ENCODE assay signal across 8 cellular contexts in the genomic region with DNA sequence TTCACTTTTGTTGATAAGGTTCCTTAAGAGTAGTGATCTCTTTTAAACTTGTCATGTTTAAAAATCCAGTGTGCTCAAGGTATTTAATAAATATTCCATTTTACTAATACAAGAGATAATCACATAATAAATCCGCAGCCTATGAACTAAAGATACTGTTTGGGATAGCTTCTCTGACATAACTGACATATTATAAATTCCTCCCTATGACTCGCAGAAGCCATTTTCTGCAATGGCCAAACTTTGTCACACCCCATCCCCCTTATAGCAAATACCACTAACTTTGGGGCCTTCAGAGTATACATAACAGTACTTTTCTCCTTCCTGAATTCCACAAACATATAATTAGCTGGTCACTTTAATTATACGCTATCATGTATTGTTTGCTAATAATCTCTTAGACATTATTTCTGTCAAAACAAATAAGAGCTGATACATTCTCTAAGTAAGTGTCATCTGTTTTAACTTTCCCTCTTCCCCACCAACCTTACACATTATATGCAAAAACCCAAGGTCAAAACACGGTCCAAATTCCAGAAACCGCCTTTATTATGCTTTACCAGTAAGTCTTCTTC. TPM values are rescaled to one million over a fixed set of nuclear protein-coding genes. Genes with fewer than 3 reads are reported as not detected.
DNase-seq lines count a peak whose midpoint lies in the region; ATAC-seq and TF ChIP-seq lines count a peak whose summit lies in the region.

No MANE protein-coding gene starts in this region.

- H3K9me3 Mint-ChIP-seq in H9: no peaks in the 10 kb centered on the region
- no peaks in the 10 kb centered on the region for H3K9me3 Mint-ChIP-seq in activated T-helper 1 cell treated with anti-CD3 and anti-CD28 coated beads, Interleukin-12 subunit alpha, Interleukin-12 subunit beta, Interleukin-2, Interleukin-4 antibody, amounts not matched to agents 30 ng/mL and 10 ng/mL and 1 ng/mL, durations not matched to agents 14 hours and 24 hours and 36 hours

- no peaks in the 10 kb centered on the region for H4K20me1 ChIP-seq in H9 (ENCODE audit: control insufficient read depth, insufficient read depth, insufficient read length)

- no peak overlapping the region for H2BK20ac ChIP-seq in H9 (ENCODE audit: low read depth, low read length, poor library complexity, severe bottlenecking)

- H3K23me2 ChIP-seq in H9 (ENCODE audit: insufficient read length, low read depth, low read length, poor library complexity, severe bottlenecking): peaks cover 2% of the 10 kb centered on the region

- TSS peak; percentile 60 for BruUV-seq in A673 (replicated peaks; lab: Mats Ljungman, UMichigan)

- H3K27ac Mint-ChIP-seq in H9: no peak overlapping the region; a peak in 1 of 7 replicates
- peak overlapping the region; percentile 100 for H3K27ac Mint-ChIP-seq in activated T-helper 1 cell treated with anti-CD3 and anti-CD28 coated beads, Interleukin-12 subunit alpha, Interleukin-12 subunit beta, Interleukin-2, Interleukin-4 antibody, amounts not matched to agents 30 ng/mL and 10 ng/mL and 1 ng/mL, durations not matched to agents 14 hours and 24 hours and 36 hours

- in situ Hi-C loops in GM13976 (cut with MboI; ENCODE audit: low sequenced_read_pairs, unreplicated experiment): no loop called here

- WGBS in H9 (ENCODE audit: extremely low coverage, insufficient read length, low lambda C conversion rate): no CpG with 5 or more reads among the region's 5 CpGs

- TF ChIP-seq CTCF in A673 (conservative IDR thresholded peaks at IDR 0.05; ENCODE audit: low read depth, low read length) (no peak), H9 (conservative IDR thresholded peaks at IDR 0.05) (no peak), upper lobe of right lung (IDR thresholded peaks at IDR 0.05) (no peak), GM13976 (IDR thresholded peaks at IDR 0.05; ENCODE audit: borderline replicate concordance, control extremely low read depth, extremely low read depth, insufficient read depth, missing control alignments) (no peak)

- H3K79me1 ChIP-seq in H9 (ENCODE audit: insufficient read depth, low read depth, low read length, poor library complexity, severe bottlenecking): no peaks in the 10 kb centered on the region

- H3K18ac ChIP-seq in H9 (ENCODE audit: insufficient read length, low read depth, low read length): no peak overlapping the region

- H4K91ac ChIP-seq in H9 (ENCODE audit: insufficient read length, low read depth, low read length): no peak overlapping the region

- no peaks in the 10 kb centered on the region for H3K27me3 Mint-ChIP-seq in H9 (ENCODE audit: low read depth)
- H3K27me3 Mint-ChIP-seq in activated T-helper 1 cell treated with anti-CD3 and anti-CD28 coated beads, Interleukin-12 subunit alpha, Interleukin-12 subunit beta, Interleukin-2, Interleukin-4 antibody, amounts not matched to agents 30 ng/mL and 10 ng/mL and 1 ng/mL, durations not matched to agents 14 hours and 24 hours and 36 hours (ENCODE audit: insufficient read depth): no peaks in the 10 kb centered on the region

- H3K4me3 Mint-ChIP-seq in H9: peak overlapping the region; percentile 97 to 98
- peak overlapping the region; percentile 97 for H3K4me3 Mint-ChIP-seq in activated T-helper 1 cell treated with anti-CD3 and anti-CD28 coated beads, Interleukin-12 subunit alpha, Interleukin-12 subunit beta, Interleukin-2, Interleukin-4 antibody, amounts not matched to agents 30 ng/mL and 10 ng/mL and 1 ng/mL, durations not matched to agents 14 hours and 24 hours and 36 hours

- POLR2A ChIA-PET in A673 (lab: Charles Lee; ENCODE audit: low non-redundant PET): no interaction called here

- H3K23ac ChIP-seq in H9 (ENCODE audit: insufficient read length, low read depth, low read length): no peak overlapping the region

- H3K56ac ChIP-seq in H9 (ENCODE audit: insufficient read length, low read depth, low read length): no peak overlapping the region

- no peak overlapping the region for H4K5ac ChIP-seq in H9 (ENCODE audit: insufficient read length, low read depth, low read length)

- no peak overlapping the region for H2BK12ac ChIP-seq in H9 (ENCODE audit: insufficient read length, low read depth, low read length)

- peaks cover 14% of the 10 kb centered on the region in 2 experiments for H3K4me1 Mint-ChIP-seq in H9
- peaks cover 34% of the 10 kb centered on the region for H3K4me1 Mint-ChIP-seq in activated T-helper 1 cell treated with anti-CD3 and anti-CD28 coated beads, Interleukin-12 subunit alpha, Interleukin-12 subunit beta, Interleukin-2, Interleukin-4 antibody, amounts not matched to agents 30 ng/mL and 10 ng/mL and 1 ng/mL, durations not matched to agents 14 hours and 24 hours and 36 hours (ENCODE audit: low read depth)

- H3K4me3 ChIP-seq in A673 (ENCODE audit: low read depth, low read length, poor library complexity, severe bottlenecking) (peak overlapping the region; percentile 83), upper lobe of right lung (peak overlapping the region; percentile 82)

- peak; percentile 14 for DNase-seq in A673 (ENCODE audit: low spot score)
- DNase-seq in H9: no peak
- no peak for DNase-seq in activated T-helper 1 cell treated with anti-CD3 and anti-CD28 coated beads, Interleukin-12 subunit alpha, Interleukin-12 subunit beta, Interleukin-2, Interleukin-4 antibody, amounts not matched to agents 30 ng/mL and 10 ng/mL and 1 ng/mL, durations not matched to agents 14 hours and 24 hours and 36 hours (ENCODE audit: low spot score)
- DNase-seq in kidney tubule cell (ENCODE audit: low spot score): peak; percentile 59
- no peak for DNase-seq in upper lobe of right lung
- no peak for DNase-seq in middle frontal gyrus (ENCODE audit: extremely low spot score, low spot score)
- DNase-seq in GM13976 (ENCODE audit: low spot score): no peak
- DNase-seq in SKM-1 treated with dmso at 0.1 percent for 144 hours (lab: John Stamatoyannopoulos, UW; ENCODE audit: unreplicated experiment): no peak

- no peaks in the 10 kb centered on the region for H3K27me3 ChIP-seq in A673 (replicated peaks; ENCODE audit: insufficient read depth, low read depth, low read length, poor library complexity)
- H3K27me3 ChIP-seq in H9 (ENCODE audit: insufficient read depth, low read length): no peaks in the 10 kb centered on the region
- no peaks in the 10 kb centered on the region for H3K27me3 ChIP-seq in upper lobe of right lung

- CTCF ChIA-PET in A673 (lab: Charles Lee): interaction anchor here (0.8 kb wide), 1 partner anchor 377 kb away, joined by 3 read pairs; no protein-coding TSS in a partner anchor

- peak overlapping the region; percentile 79 for H3K9ac ChIP-seq in H9 (ENCODE audit: extremely low read depth, insufficient read length, low read length)

- no peak overlapping the region for H4K8ac ChIP-seq in H9 (replicated peaks; ENCODE audit: insufficient read length, low read depth, low read length)

- H3K27ac ChIP-seq in A673 (ENCODE audit: low read depth, low read length, poor library complexity, severe bottlenecking) (peak overlapping the region; percentile 94), H9 (ENCODE audit: insufficient read length, low read depth, low read length) (no peak overlapping the region), upper lobe of right lung (peak overlapping the region; percentile 99)

- H3K36me3 Mint-ChIP-seq in H9 (ENCODE audit: insufficient read depth in 1 of 3, low read depth in 3 of 3): peaks cover 0 to 4% (median 2%) of the 10 kb centered on the region in 3 experiments; a peak in 2 of 7 replicates
- peaks cover 5% of the 10 kb centered on the region for H3K36me3 Mint-ChIP-seq in activated T-helper 1 cell treated with anti-CD3 and anti-CD28 coated beads, Interleukin-12 subunit alpha, Interleukin-12 subunit beta, Interleukin-2, Interleukin-4 antibody, amounts not matched to agents 30 ng/mL and 10 ng/mL and 1 ng/mL, durations not matched to agents 14 hours and 24 hours and 36 hours (ENCODE audit: low read depth)

- H2BK120ac ChIP-seq in H9 (ENCODE audit: low read depth, low read length, poor library complexity, severe bottlenecking): no peak overlapping the region

- peak overlapping the region; percentile 85 for H3K4me2 ChIP-seq in H9 (ENCODE audit: insufficient read depth, insufficient read length, low read length)

- no peak for ATAC-seq in upper lobe of right lung

- H3T11ph ChIP-seq in H9 (ENCODE audit: low read length): no peak overlapping the region

- H3K79me2 ChIP-seq in H9 (ENCODE audit: insufficient read depth, low read length): no peaks in the 10 kb centered on the region

- no peak overlapping the region for H2AK5ac ChIP-seq in H9 (ENCODE audit: insufficient read length, low read length)

- no peak overlapping the region for H3K14ac ChIP-seq in H9 (ENCODE audit: insufficient read depth, low read length)

- H2BK15ac ChIP-seq in H9 (ENCODE audit: low read depth, low read length): no peak overlapping the region

- intact Hi-C loops in A673 (cut with micrococcal nuclease; ENCODE audit: unreplicated experiment): loop anchor here (5.0 kb wide), 2 partner anchors 85 to 175 kb away; no protein-coding TSS in a partner anchor
- intact Hi-C loops in activated T-helper 1 cell treated with anti-CD3 and anti-CD28 coated beads, Interleukin-12 subunit alpha, Interleukin-12 subunit beta, Interleukin-2, Interleukin-4 antibody, amounts not matched to agents 30 ng/mL and 10 ng/mL and 1 ng/mL, durations not matched to agents 14 hours and 24 hours and 36 hours (cut with micrococcal nuclease): loop anchor here (1.0 to 10.0 kb wide), 9 partner anchors 85 to 1558 kb away; a partner anchor contains a TSS
- intact Hi-C loops in upper lobe of right lung (cut with DNase I): no loop called here

- no peak overlapping the region for H3K4ac ChIP-seq in H9 (ENCODE audit: low read depth, low read length)

- no peak overlapping the region for H2AFZ ChIP-seq in H9 (ENCODE audit: low read length)

- H3K9me3 ChIP-seq in A673 (ENCODE audit: low read depth, low read length, poor library complexity, severe bottlenecking): no peaks in the 10 kb centered on the region
- H3K9me3 ChIP-seq in H9 (ENCODE audit: control insufficient read depth, low read depth, low read length): no peaks in the 10 kb centered on the region
- H3K9me3 ChIP-seq in upper lobe of right lung: no peaks in the 10 kb centered on the region

- H2BK5ac ChIP-seq in H9 (ENCODE audit: insufficient read length, low read length): no peak overlapping the region

- no peaks in the 10 kb centered on the region for H3K36me3 ChIP-seq in A673 (ENCODE audit: insufficient read depth, low read length, poor library complexity, severe bottlenecking)
- H3K36me3 ChIP-seq in upper lobe of right lung: no peaks in the 10 kb centered on the region

- H3K4me1 ChIP-seq in A673 (ENCODE audit: insufficient read depth, low read length, poor library complexity, severe bottlenecking) (peaks cover 13% of the 10 kb centered on the region), H9 (ENCODE audit: insufficient read depth, low read length) (no peaks in the 10 kb centered on the region), upper lobe of right lung (peaks cover 14% of the 10 kb centered on the region)

RNA-seq across cellular contexts. Expression of a gene that starts 1.1 kb away (rescaled TPM):
- total RNA-seq in A673 (2021): 9.7 and 9.8 TPM in 2 replicates
- total RNA-seq in H9 (2021): 3.1 and 5.1 TPM in 2 replicates
- 23.0 and 26.5 TPM in 2 replicates for total RNA-seq in activated T-helper 1 cell treated with anti-CD3 and anti-CD28 coated beads, Interleukin-12 subunit alpha, Interleukin-12 subunit beta, Interleukin-2, Interleukin-4 antibody, amounts not matched to agents 30 ng/mL and 10 ng/mL and 1 ng/mL, durations not matched to agents 14 hours and 24 hours and 36 hours
- total RNA-seq in upper lobe of right lung: 12.0 TPM

RNA-seq across cellular contexts. Expression of a gene that starts 32.4 kb away (rescaled TPM):
- total RNA-seq in A673 (2021) (15.0 and 17.0 TPM in 2 replicates), H9 (2021) (7.7 and 8.4 TPM in 2 replicates), upper lobe of right lung (2.6 TPM)
- total RNA-seq in activated T-helper 1 cell treated with anti-CD3 and anti-CD28 coated beads, Interleukin-12 subunit alpha, Interleukin-12 subunit beta, Interleukin-2, Interleukin-4 antibody, amounts not matched to agents 30 ng/mL and 10 ng/mL and 1 ng/mL, durations not matched to agents 14 hours and 24 hours and 36 hours: 5.3 and 5.5 TPM in 2 replicates

Comparison
In these comparisons a context has a peak if more than half of its experiments do, and no peak if none do; other contexts are left out.
1. DNase-seq: peak in A673 (single experiment) and kidney tubule cell (single experiment); none in H9 (single experiment), activated T-helper 1 cell treated with anti-CD3 and anti-CD28 coated beads, Interleukin-12 subunit alpha, Interleukin-12 subunit beta, Interleukin-2, Interleukin-4 antibody, amounts not matched to agents 30 ng/mL and 10 ng/mL and 1 ng/mL, durations not matched to agents 14 hours and 24 hours and 36 hours (single experiment), upper lobe of right lung (single experiment), middle frontal gyrus (single experiment), GM13976 (single experiment) and SKM-1 treated with dmso at 0.1 percent for 144 hours (single experiment).